ENCODE assay signal across 27 cellular contexts in the genomic region with DNA sequence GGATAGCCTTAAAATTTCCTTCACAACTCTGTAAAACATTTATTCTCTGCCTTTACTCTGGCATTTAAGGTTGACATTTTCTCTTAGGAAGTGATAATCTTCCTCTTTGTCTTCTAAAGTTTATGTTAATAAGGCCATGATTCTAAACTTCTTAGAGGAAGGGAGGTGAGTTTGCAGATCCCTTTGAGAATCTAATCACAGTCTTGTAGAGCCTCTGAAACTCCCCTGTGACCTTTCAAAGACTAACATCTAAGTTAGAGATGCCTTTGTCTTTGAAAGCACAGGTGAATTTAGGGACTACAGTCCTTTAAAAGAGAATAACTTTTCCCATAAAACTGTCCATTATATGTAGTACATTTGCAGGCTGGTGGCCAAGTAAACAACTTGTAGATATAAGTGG.
DNase-seq lines count a peak whose midpoint lies in the region; ATAC-seq, FAIRE-seq and TF ChIP-seq lines count a peak whose summit lies in the region.
"Had no signal": no experiment of that assay in that cellular context is flagged by ENCODE, and none has a peak within 500 bp of the region (broad histone marks: within the 10 kb centered on the region; RNA-seq: fewer than 3 reads in every experiment).

No MANE protein-coding gene starts in this region.

- no peak for DNase-seq in activated CD8-positive, alpha-beta T cell treated with anti-CD3 and anti-CD28 coated beads for 36 hours
- no peak for DNase-seq in activated CD8-positive, alpha-beta T cell treated with anti-CD3 and anti-CD28 coated beads, Interleukin-2, amount 10 ng/mL, durations not matched to agents 7 days and 5 days
- DNase-seq in iPS DF 4.7 (ENCODE audit: extremely low read depth, low spot score) = peak; percentile 19
- no peak for DNase-seq in frontal cortex (ENCODE audit: low spot score in 2 of 2)
- no peak for DNase-seq in mammary epithelial cell
- DNase-seq in coronary artery (ENCODE audit: low spot score) = no peak
- DNase-seq: Calu3, DMS153, DND-41, HFFc6, NCI-H1048, NCI-H1417, NCI-H1694, NCI-H2029 treated with DMSO at 0.1 percent for 48 hours, NCI-H2227 treated with DMSO at 0.1 percent for 48 hours, NCI-H526 treated with DMSO at 0.1 percent for 48 hours, SHP77 treated with DMSO at 0.1 percent for 48 hours had no signal

- ATAC-seq in activated CD8-positive, alpha-beta T cell treated with anti-CD3 and anti-CD28 coated beads for 36 hours = no peak
- ATAC-seq in activated CD8-positive, alpha-beta T cell treated with anti-CD3 and anti-CD28 coated beads, Interleukin-2, amount 10 ng/mL, durations not matched to agents 7 days and 5 days = no peak
- ATAC-seq in HG02759 (IDR thresholded peaks at IDR 0.05; ENCODE audit: unreplicated experiment) = no peak

- dilution Hi-C loops in mammary epithelial cell (cut with HindIII; ENCODE audit: low sequenced_read_pairs) = no loop called here

- H3K4me2 ChIP-seq in mammary epithelial cell (ENCODE audit: insufficient read depth, low read depth, low read length) = no peak overlapping the region
- H3K4me2 ChIP-seq: KMS-11 had no signal

- H3K9me3 Mint-ChIP-seq in activated CD8-positive, alpha-beta T cell treated with anti-CD3 and anti-CD28 coated beads for 36 hours = peaks cover 17% of the 10 kb centered on the region
- H3K9me3 Mint-ChIP-seq in activated CD8-positive, alpha-beta T cell treated with anti-CD3 and anti-CD28 coated beads, Interleukin-2, amount 10 ng/mL, durations not matched to agents 7 days and 5 days (ENCODE audit: insufficient read depth) = peaks cover 10% of the 10 kb centered on the region
- peaks cover 9% of the 10 kb centered on the region for H3K9me3 Mint-ChIP-seq in activated naive CD8-positive, alpha-beta T cell (ENCODE audit: low read depth)

- no peak overlapping the region for H3K27ac ChIP-seq in mammary epithelial cell (ENCODE audit: insufficient read depth, low read depth, low read length)
- H3K27ac ChIP-seq in coronary artery = no peak overlapping the region
- H3K27ac ChIP-seq: 22Rv1, C4-2B, KMS-11, RWPE1, SK-N-MC had no signal

- no peaks in the 10 kb centered on the region for H3K9me3 ChIP-seq in mammary epithelial cell (replicated peaks; ENCODE audit: insufficient read depth, low read length)
- H3K9me3 ChIP-seq: HAP-1 had no signal

- no peak overlapping the region for H3K9ac ChIP-seq in mammary epithelial cell (ENCODE audit: insufficient read depth, low read length)
- H3K9ac ChIP-seq: KMS-11 had no signal

- in situ Hi-C loops in mammary epithelial cell (cut with MboI; ENCODE audit: low sequenced_read_pairs in 2 of 2) = no loop called here

- H3K36me3 Mint-ChIP-seq in activated CD8-positive, alpha-beta T cell treated with anti-CD3 and anti-CD28 coated beads for 36 hours (ENCODE audit: low read depth) = peaks cover 15% of the 10 kb centered on the region
- peaks cover 22% of the 10 kb centered on the region for H3K36me3 Mint-ChIP-seq in activated CD8-positive, alpha-beta T cell treated with anti-CD3 and anti-CD28 coated beads, Interleukin-2, amount 10 ng/mL, durations not matched to agents 7 days and 5 days (ENCODE audit: low read depth)
- peaks cover 11% of the 10 kb centered on the region for H3K36me3 Mint-ChIP-seq in activated naive CD8-positive, alpha-beta T cell

- POLR2A ChIA-PET in activated CD8-positive, alpha-beta T cell treated with anti-CD3 and anti-CD28 coated beads for 36 hours (lab: Charles Lee) = interaction anchor here (1.0 kb wide), 1 partner anchor 9 kb away, joined by 3 read pairs; no protein-coding TSS in a partner anchor
- POLR2A ChIA-PET in activated CD8-positive, alpha-beta T cell treated with anti-CD3 and anti-CD28 coated beads, Interleukin-2, amount 10 ng/mL, durations not matched to agents 7 days and 5 days (lab: Charles Lee) = no interaction called here

- intact Hi-C loops in activated CD8-positive, alpha-beta T cell treated with anti-CD3 and anti-CD28 coated beads for 36 hours (cut with micrococcal nuclease) = no loop called here
- intact Hi-C loops in mammary epithelial cell (cut with micrococcal nuclease) = no loop called here

- no peak for TF ChIP-seq CTCF in activated CD8-positive, alpha-beta T cell treated with anti-CD3 and anti-CD28 coated beads for 36 hours (IDR thresholded peaks at IDR 0.05)
- TF ChIP-seq CTCF in mammary epithelial cell (conservative IDR thresholded peaks at IDR 0.05 in 1 of 2, IDR thresholded peaks at IDR 0.05 in 1 of 2; ENCODE audit: extremely low read depth in 1 of 2, insufficient read depth in 1 of 2, low read depth in 1 of 2, low read length in 2 of 2) (no peak), coronary artery (IDR thresholded peaks at IDR 0.05) (no peak)

- BruUV-seq in mammary epithelial cell (replicated peaks; lab: Mats Ljungman, UMichigan) = no TSS peak

- H3K36me3 ChIP-seq in mammary epithelial cell (ENCODE audit: insufficient read depth, low read length) = no peaks in the 10 kb centered on the region
- H3K36me3 ChIP-seq: HAP-1 had no signal

- no peaks in the 10 kb centered on the region for H3K4me1 ChIP-seq in mammary epithelial cell (ENCODE audit: insufficient read depth, low read length)

- FAIRE-seq in frontal cortex (lab: Jason Lieb, UNC) = no peak

- H3K27ac Mint-ChIP-seq in activated CD8-positive, alpha-beta T cell treated with anti-CD3 and anti-CD28 coated beads for 36 hours = peak overlapping the region; percentile 24
- H3K27ac Mint-ChIP-seq in activated CD8-positive, alpha-beta T cell treated with anti-CD3 and anti-CD28 coated beads, Interleukin-2, amount 10 ng/mL, durations not matched to agents 7 days and 5 days = no peak overlapping the region
- peak overlapping the region; percentile 18 for H3K27ac Mint-ChIP-seq in activated naive CD8-positive, alpha-beta T cell
- H3K27ac Mint-ChIP-seq: B cell, HFFc6 had no signal

- no peaks in the 10 kb centered on the region for H3K79me2 ChIP-seq in mammary epithelial cell (ENCODE audit: insufficient read depth, low read length)

- CTCF ChIA-PET in activated CD8-positive, alpha-beta T cell treated with anti-CD3 and anti-CD28 coated beads for 36 hours (lab: Charles Lee) = no interaction called here
- CTCF ChIA-PET in activated CD8-positive, alpha-beta T cell treated with anti-CD3 and anti-CD28 coated beads, Interleukin-2, amount 10 ng/mL, durations not matched to agents 7 days and 5 days (lab: Charles Lee) = no interaction called here
- CTCF ChIA-PET in mammary epithelial cell (lab: Charles Lee; ENCODE audit: low non-redundant PET) = no interaction called here

- H4K20me1 ChIP-seq in mammary epithelial cell (ENCODE audit: insufficient read depth, low read length) = no peaks in the 10 kb centered on the region

- H3K4me1 Mint-ChIP-seq in activated CD8-positive, alpha-beta T cell treated with anti-CD3 and anti-CD28 coated beads for 36 hours (ENCODE audit: low read depth) = peaks cover 73% of the 10 kb centered on the region
- peaks cover 29% of the 10 kb centered on the region for H3K4me1 Mint-ChIP-seq in activated CD8-positive, alpha-beta T cell treated with anti-CD3 and anti-CD28 coated beads, Interleukin-2, amount 10 ng/mL, durations not matched to agents 7 days and 5 days (ENCODE audit: low read depth)
- peaks cover 82% of the 10 kb centered on the region for H3K4me1 Mint-ChIP-seq in activated naive CD8-positive, alpha-beta T cell (ENCODE audit: low read depth)

- no peak overlapping the region for H2AFZ ChIP-seq in mammary epithelial cell (ENCODE audit: low read depth, low read length)

- H3K27me3 ChIP-seq in mammary epithelial cell (ENCODE audit: insufficient read depth, low read length) = peaks cover 2% of the 10 kb centered on the region

- no peaks in the 10 kb centered on the region for H3K27me3 Mint-ChIP-seq in activated CD8-positive, alpha-beta T cell treated with anti-CD3 and anti-CD28 coated beads for 36 hours
- no peaks in the 10 kb centered on the region for H3K27me3 Mint-ChIP-seq in activated CD8-positive, alpha-beta T cell treated with anti-CD3 and anti-CD28 coated beads, Interleukin-2, amount 10 ng/mL, durations not matched to agents 7 days and 5 days (ENCODE audit: low read depth)
- H3K27me3 Mint-ChIP-seq in activated naive CD8-positive, alpha-beta T cell = no peaks in the 10 kb centered on the region
- H3K27me3 Mint-ChIP-seq: B cell, IgD-negative memory B cell had no signal

- H3K4me3 ChIP-seq in mammary epithelial cell (replicated peaks in 1 of 3; ENCODE audit: insufficient read depth in 1 of 3, low read depth in 2 of 3, low read length in 3 of 3) (no peak overlapping the region), coronary artery (no peak overlapping the region)
- H3K4me3 ChIP-seq: HAP-1, SK-N-MC had no signal

- H3K4me3 Mint-ChIP-seq in activated CD8-positive, alpha-beta T cell treated with anti-CD3 and anti-CD28 coated beads for 36 hours = no peak overlapping the region
- no peak overlapping the region for H3K4me3 Mint-ChIP-seq in activated CD8-positive, alpha-beta T cell treated with anti-CD3 and anti-CD28 coated beads, Interleukin-2, amount 10 ng/mL, durations not matched to agents 7 days and 5 days
- H3K4me3 Mint-ChIP-seq in activated naive CD8-positive, alpha-beta T cell = no peak overlapping the region
- H3K4me3 Mint-ChIP-seq: B cell, HFFc6, IgD-negative memory B cell had no signal
